In the genomic region with DNA sequence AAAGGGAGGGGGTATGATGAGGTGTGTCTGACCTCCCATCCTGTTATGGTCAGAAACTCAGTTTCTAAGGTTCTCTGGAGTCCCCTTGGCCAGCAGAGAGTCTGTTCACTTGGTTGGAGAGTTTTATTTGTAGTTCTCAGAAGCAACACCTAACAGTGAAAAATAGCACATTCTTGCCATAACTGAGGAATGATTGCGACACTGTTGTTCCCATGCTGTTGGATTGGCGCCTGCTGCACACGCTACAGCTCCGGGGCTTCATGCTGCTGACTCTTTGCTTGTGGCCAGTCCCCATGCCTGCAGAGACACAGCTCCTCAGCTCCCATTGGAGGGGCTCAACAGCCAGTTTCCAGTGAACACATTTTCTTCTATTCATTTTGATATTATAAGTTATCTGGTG, we compare ENCODE assay signal across 10 cellular contexts. TPM values are rescaled to one million over a fixed set of nuclear protein-coding genes. Genes with fewer than 3 reads are reported as not detected.
DNase-seq lines count a peak whose midpoint lies in the region; ATAC-seq, FAIRE-seq and TF ChIP-seq lines count a peak whose summit lies in the region.
"Had no signal": no experiment of that assay in that cellular context is flagged by ENCODE, and none has a peak within 500 bp of the region (broad histone marks: within the 10 kb centered on the region; RNA-seq: fewer than 3 reads in every experiment).

No MANE protein-coding gene starts in this region.

- H3F3A ChIP-seq in SK-N-SH (replicated peaks; ENCODE audit: insufficient read depth) = no peaks in the 10 kb centered on the region

- no peak overlapping the region for H2BK120ac ChIP-seq in mesenchymal stem cell (ENCODE audit: low read depth, low read length)

- DNase-seq in SK-N-SH = no peak
- no peak for DNase-seq in esophagus muscularis mucosa (ENCODE audit: extremely low spot score)
- DNase-seq in mesenchymal stem cell = peak; percentile 65
- DNase-seq in H54 (ENCODE audit: insufficient read length, low spot score) = no peak
- no peak for DNase-seq in stimulated activated CD4-positive, alpha-beta T cell treated with anti-CD3 and anti-CD28 coated beads, Interleukin-15, amount 100 ng/mL, for 24 hours
- DNase-seq in activated T-cell treated with anti-CD3 and anti-CD28 coated beads, Interleukin-2, amount 50 U/mL, for 4 hours = no peak
- DNase-seq: 8988T, NCI-H2107 had no signal

- no peaks in the 10 kb centered on the region for H3K27me3 ChIP-seq in SK-N-SH (ENCODE audit: insufficient read depth)
- no peaks in the 10 kb centered on the region for H3K27me3 ChIP-seq in esophagus muscularis mucosa
- no peaks in the 10 kb centered on the region for H3K27me3 ChIP-seq in mesenchymal stem cell (ENCODE audit: control insufficient read depth in 1 of 2, insufficient read depth in 1 of 2, low read length in 2 of 2)

- intact Hi-C loops in esophagus muscularis mucosa (cut with DNase I) = no loop called here

- no peak overlapping the region for H4K8ac ChIP-seq in mesenchymal stem cell (ENCODE audit: low read length)

- H3K23ac ChIP-seq in mesenchymal stem cell (ENCODE audit: low read length in 2 of 2) = no peak overlapping the region

- H2AK5ac ChIP-seq in mesenchymal stem cell (ENCODE audit: low read length, severe bottlenecking) = peak overlapping the region; percentile 26

- WGBS in SK-N-SH (ENCODE audit: low lambda C conversion rate) = 89% methylated on average over 4 of the region's 4 CpGs
- 77% methylated on average over 4 of the region's 4 CpGs for WGBS in esophagus muscularis mucosa
- WGBS in mesenchymal stem cell = 31% methylated on average over 4 of the region's 4 CpGs

- H3K9me2 ChIP-seq in SK-N-SH = no peaks in the 10 kb centered on the region

- H3K9me3 ChIP-seq in SK-N-SH (no peaks in the 10 kb centered on the region), esophagus muscularis mucosa (no peaks in the 10 kb centered on the region), mesenchymal stem cell (ENCODE audit: control insufficient read depth, low read length) (no peaks in the 10 kb centered on the region)

- TF ChIP-seq CTCF in SK-N-SH (IDR thresholded peaks at IDR 0.05) (no peak), esophagus muscularis mucosa (IDR thresholded peaks at IDR 0.05) (no peak)

- H3K4me2 ChIP-seq in SK-N-SH = no peak overlapping the region
- no peak overlapping the region for H3K4me2 ChIP-seq in mesenchymal stem cell (ENCODE audit: low read length, poor library complexity, severe bottlenecking)

- H3K4me3 Mint-ChIP-seq in activated T-cell treated with anti-CD3 and anti-CD28 coated beads, Interleukin-2, amount 50 U/mL, for 4 hours = no peak overlapping the region

- TF ChIP-seq POLR2A in esophagus muscularis mucosa (IDR thresholded peaks at IDR 0.05; ENCODE audit: low read depth) (no peak), H54 (IDR thresholded peaks at IDR 0.05; ENCODE audit: low read depth, low read length) (no peak)

- POLR2A ChIA-PET in SK-N-SH (lab: Yijun Ruan, JAX) = no interaction called here

- peak; percentile 57 for ATAC-seq in SK-N-SH treated with all-trans-retinoic acid at 6 μM for 48 hours
- no peak for ATAC-seq in activated T-cell treated with anti-CD3 and anti-CD28 coated beads, Interleukin-2, amount 50 U/mL, for 4 hours
- no peak for ATAC-seq in HG02885 (IDR thresholded peaks at IDR 0.05; ENCODE audit: poor library complexity, unreplicated experiment)

- CTCF ChIA-PET in SK-N-SH (lab: Yijun Ruan, JAX) = interaction anchor here (1.2 kb wide), 1 partner anchor 10 kb away, joined by 3 read pairs; no protein-coding TSS in a partner anchor

- H3K4me1 Mint-ChIP-seq in activated T-cell treated with anti-CD3 and anti-CD28 coated beads, Interleukin-2, amount 50 U/mL, for 4 hours (ENCODE audit: low read depth) = no peaks in the 10 kb centered on the region

- TF ChIP-seq EP300 in SK-N-SH (IDR thresholded peaks at IDR 0.05; ENCODE audit: borderline replicate concordance in 1 of 2, low read depth in 1 of 2, low read length in 1 of 2) (no peak), esophagus muscularis mucosa (IDR thresholded peaks at IDR 0.05) (no peak)

- H3K79me1 ChIP-seq in mesenchymal stem cell (replicated peaks; ENCODE audit: low read length, poor library complexity, severe bottlenecking) = peaks cover 4% of the 10 kb centered on the region

- H3K79me2 ChIP-seq in SK-N-SH (ENCODE audit: insufficient read depth) = no peaks in the 10 kb centered on the region

- H3K27ac ChIP-seq in SK-N-SH (ENCODE audit: low read depth in 2 of 2, low read length in 1 of 2) (no peak overlapping the region), esophagus muscularis mucosa (replicated peaks in 1 of 4) (peak overlapping the region; percentile 39 to 60 (median 50)), mesenchymal stem cell (ENCODE audit: low read length, poor library complexity, severe bottlenecking) (peak overlapping the region; percentile 13)

- H3K4ac ChIP-seq in mesenchymal stem cell (ENCODE audit: low read depth in 1 of 2, low read length in 2 of 2) = no peak overlapping the region

- H3K9ac ChIP-seq in SK-N-SH (no peak overlapping the region), mesenchymal stem cell (ENCODE audit: low read length) (no peak overlapping the region)

- H3K4me1 ChIP-seq in SK-N-SH (ENCODE audit: control insufficient read depth in 1 of 2, insufficient read depth in 2 of 2, low read depth in 1 of 2, low read length in 1 of 2) (no peaks in the 10 kb centered on the region; a peak in 1 of 4 replicates), esophagus muscularis mucosa (peaks cover 12 to 15% (median 13%) of the 10 kb centered on the region in 4 donors), mesenchymal stem cell (ENCODE audit: control insufficient read depth, insufficient read depth, low read depth, low read length) (peaks cover 5% of the 10 kb centered on the region)

- H3K36me3 Mint-ChIP-seq in activated T-cell treated with anti-CD3 and anti-CD28 coated beads, Interleukin-2, amount 50 U/mL, for 4 hours (ENCODE audit: insufficient read depth) = peaks cover 40% of the 10 kb centered on the region

- no peaks in the 10 kb centered on the region for H4K20me1 ChIP-seq in SK-N-SH (ENCODE audit: insufficient read depth)

- H3K9me3 Mint-ChIP-seq in activated T-cell treated with anti-CD3 and anti-CD28 coated beads, Interleukin-2, amount 50 U/mL, for 4 hours = peaks cover 8% of the 10 kb centered on the region

- no peak overlapping the region for H2BK15ac ChIP-seq in mesenchymal stem cell (ENCODE audit: low read depth, poor library complexity, severe bottlenecking)

- H3K36me3 ChIP-seq in SK-N-SH (replicated peaks in 1 of 2; ENCODE audit: control insufficient read depth in 1 of 2, insufficient read depth in 2 of 2, low read length in 1 of 2) (peaks cover 18 to 22% of the 10 kb centered on the region in 2 experiments), esophagus muscularis mucosa (peaks cover 0 to 33% (median 14%) of the 10 kb centered on the region in 4 donors), mesenchymal stem cell (ENCODE audit: control insufficient read depth in 1 of 2, insufficient read depth in 2 of 2, low read depth in 1 of 2, low read length in 2 of 2) (peaks cover 12 to 25% of the 10 kb centered on the region in 2 experiments)

- no peak overlapping the region for H2AFZ ChIP-seq in SK-N-SH (ENCODE audit: low read depth)
- H2AFZ ChIP-seq in mesenchymal stem cell (ENCODE audit: low read depth, low read length) = no peak overlapping the region

- no peak overlapping the region for H4K91ac ChIP-seq in mesenchymal stem cell (ENCODE audit: low read length)

- H3K4me3 ChIP-seq in SK-N-SH (ENCODE audit: low read depth in 2 of 2, low read length in 1 of 2) (no peak overlapping the region), esophagus muscularis mucosa (no peak overlapping the region), mesenchymal stem cell (ENCODE audit: insufficient read depth in 1 of 2, low read depth in 1 of 2, low read length in 2 of 2) (no peak overlapping the region)

- H3K14ac ChIP-seq in mesenchymal stem cell (ENCODE audit: low read length in 2 of 2) = no peak overlapping the region

- H3K18ac ChIP-seq in mesenchymal stem cell (ENCODE audit: low read depth in 1 of 2, low read length in 2 of 2) = no peak overlapping the region

- no peaks in the 10 kb centered on the region for H3K27me3 Mint-ChIP-seq in activated T-cell treated with anti-CD3 and anti-CD28 coated beads, Interleukin-2, amount 50 U/mL, for 4 hours (ENCODE audit: low read depth)

- no peak overlapping the region for H2BK12ac ChIP-seq in mesenchymal stem cell (ENCODE audit: low read length in 2 of 2)

- TF ChIP-seq RAD21 in SK-N-SH (IDR thresholded peaks at IDR 0.05; ENCODE audit: low read length) = no peak

- FAIRE-seq in H54 (lab: Jason Lieb, UNC) = no peak

- H2BK5ac ChIP-seq in mesenchymal stem cell (ENCODE audit: low read depth, low read length, poor library complexity, severe bottlenecking) = no peak overlapping the region

TF ChIP-seq in SK-N-SH treated with all-trans-retinoic acid at 6 μM for 48 hours, 23 proteins besides CTCF, POLR2A, EP300 and RAD21 (continues in another document):
- TF ChIP-seq ESRRG (CRISPR knock-in tag; IDR thresholded peaks at IDR 0.05) (no peak), ZC3H10 (CRISPR knock-in tag; IDR thresholded peaks at IDR 0.05) (no peak)

TF ChIP-seq in SK-N-SH, 30 proteins besides CTCF, POLR2A, EP300 and RAD21:
- TF ChIP-seq, protein P1, sequence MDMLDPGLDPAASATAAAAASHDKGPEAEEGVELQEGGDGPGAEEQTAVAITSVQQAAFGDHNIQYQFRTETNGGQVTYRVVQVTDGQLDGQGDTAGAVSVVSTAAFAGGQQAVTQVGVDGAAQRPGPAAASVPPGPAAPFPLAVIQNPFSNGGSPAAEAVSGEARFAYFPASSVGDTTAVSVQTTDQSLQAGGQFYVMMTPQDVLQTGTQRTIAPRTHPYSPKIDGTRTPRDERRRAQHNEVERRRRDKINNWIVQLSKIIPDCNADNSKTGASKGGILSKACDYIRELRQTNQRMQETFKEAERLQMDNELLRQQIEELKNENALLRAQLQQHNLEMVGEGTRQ (IDR thresholded peaks at IDR 0.05; ENCODE audit: borderline replicate concordance, low read depth, low read length) = no peak
- TF ChIP-seq GATA2 (CRISPR knock-in tag; IDR thresholded peaks at IDR 0.05) = no peak

RNA-seq across cellular contexts. Expression of a gene that starts 42.1 kb away (rescaled TPM):
- 235 and 257 TPM in 2 replicates for polyA plus RNA-seq in SK-N-SH (2012; rRNA removed)
- polyA plus RNA-seq in SK-N-SH (2012; cell fraction: cytosol; rRNA removed) = 216 and 284 TPM in 2 replicates
- polyA plus RNA-seq in SK-N-SH (2012; cell fraction: nucleus; rRNA removed) = 59.4 and 111 TPM in 2 replicates
- total RNA-seq in esophagus muscularis mucosa = 100 to 1,000 TPM in 2 of 4 donors, 10 to 100 TPM in 2; 74.3 to 117 (median 91.5) TPM
- 137 TPM for polyA plus RNA-seq in mesenchymal stem cell (2013, experiment 1 of 2)
- polyA plus RNA-seq in mesenchymal stem cell (2013, experiment 2 of 2) = 138 TPM
- 10 to 100 TPM; 32.3 to 39.0 (median 36.2) TPM for total RNA-seq in activated T-cell treated with anti-CD3 and anti-CD28 coated beads, Interleukin-2, amount 50 U/mL, for 4 hours

RNA-seq across cellular contexts. Expression of a gene that starts 42.2 kb away (rescaled TPM):
- 2.6 and 3.3 TPM in 2 replicates for polyA plus RNA-seq in SK-N-SH (2012; rRNA removed)
- polyA plus RNA-seq in SK-N-SH (2012; cell fraction: cytosol; rRNA removed) = 2.3 and 2.9 TPM in 2 replicates
- 5.9 and 9.2 TPM in 2 replicates for polyA plus RNA-seq in SK-N-SH (2012; cell fraction: nucleus; rRNA removed)
- total RNA-seq in esophagus muscularis mucosa = 10 to 100 TPM; 12.3 to 16.6 (median 13.1) TPM
- 2.7 TPM for polyA plus RNA-seq in mesenchymal stem cell (2013, experiment 1 of 2)
- polyA plus RNA-seq in mesenchymal stem cell (2013, experiment 2 of 2) = 2.7 TPM
- 1 to 10 TPM; 4.3 to 5.2 (median 4.8) TPM for total RNA-seq in activated T-cell treated with anti-CD3 and anti-CD28 coated beads, Interleukin-2, amount 50 U/mL, for 4 hours

Comparison
In these comparisons a context has a peak if more than half of its experiments do, and no peak if none do; other contexts are left out.
1. H3K27ac ChIP-seq: peak in esophagus muscularis mucosa (4 of 4) and mesenchymal stem cell (single experiment); none in SK-N-SH (0 of 2).